ENCODE assay signal across 8 cellular contexts in genomic region chr15:39580630-39581500, GRCh38. TPM values are rescaled to one million over a fixed set of nuclear protein-coding genes. Genes with fewer than 3 reads are reported as not detected.
DNase-seq lines count a peak whose midpoint lies in the region; ATAC-seq and TF ChIP-seq lines count a peak whose summit lies in the region.

THBS1 (plus strand) TSS chr15:39581079; CDS start chr15:39581858, 779 bp downstream.

- CTCF ChIA-PET in activated CD8-positive, alpha-beta T cell treated with anti-CD3 and anti-CD28 coated beads for 36 hours (lab: Charles Lee), result interaction anchor here (0.7 to 6.1 kb wide), 45 partner anchors 10 to 1140 kb away, joined by 3 to 75 read pairs (median 4); no protein-coding TSS in a partner anchor

- no peaks in the 10 kb centered on the region for H3K36me3 Mint-ChIP-seq in activated CD8-positive, alpha-beta T cell treated with anti-CD3 and anti-CD28 coated beads for 36 hours (ENCODE audit: low read depth)
- H3K36me3 Mint-ChIP-seq in endodermal cell (ENCODE audit: low read depth), result peaks cover 9% of the 10 kb centered on the region
- no peaks in the 10 kb centered on the region for H3K36me3 Mint-ChIP-seq in stimulated activated effector memory CD8-positive, alpha-beta T cell treated with anti-CD3 and anti-CD28 coated beads, Interleukin-12 subunit alpha, Interleukin-12 subunit beta, amount 100 ng/mL, for 72 hours

- H3K4me3 Mint-ChIP-seq in activated CD8-positive, alpha-beta T cell treated with anti-CD3 and anti-CD28 coated beads for 36 hours, result peak within 1 kb of the TSS; percentile 66
- H3K4me3 Mint-ChIP-seq in endodermal cell, result peak within 1 kb of the TSS; percentile 65
- H3K4me3 Mint-ChIP-seq in stimulated activated effector memory CD8-positive, alpha-beta T cell treated with anti-CD3 and anti-CD28 coated beads, Interleukin-12 subunit alpha, Interleukin-12 subunit beta, amount 100 ng/mL, for 72 hours, result peak within 1 kb of the TSS; percentile 63

- peaks cover 37% of the 10 kb centered on the region for H3K36me3 ChIP-seq in HUES6 (ENCODE audit: control insufficient read depth, insufficient read depth, low read length)
- peaks cover 29% of the 10 kb centered on the region for H3K36me3 ChIP-seq in endodermal cell (ENCODE audit: control insufficient read depth, insufficient read depth, low read length)

- DNase-seq in NCI-H2196 (lab: John Stamatoyannopoulos, UW; ENCODE audit: unreplicated experiment) (peak; percentile 12), NCI-H2196 treated with DMSO at 0.1 percent for 48 hours (lab: John Stamatoyannopoulos, UW; ENCODE audit: unreplicated experiment) (no peak), endodermal cell (peak; percentile 98), mesenteric fat pad (ENCODE audit: low spot score) (peak; percentile 97), NCI-H2081 treated with DMSO at 0.1 percent for 48 hours (lab: John Stamatoyannopoulos, UW) (no peak)
- DNase-seq in activated CD8-positive, alpha-beta T cell treated with anti-CD3 and anti-CD28 coated beads for 36 hours, result peak; percentile 73
- DNase-seq in stimulated activated effector memory CD8-positive, alpha-beta T cell treated with anti-CD3 and anti-CD28 coated beads, Interleukin-12 subunit alpha, Interleukin-12 subunit beta, amount 100 ng/mL, for 72 hours (ENCODE audit: low spot score in 2 of 2), result peak in 1 of 2 donors; percentile 46

- peaks cover 46% of the 10 kb centered on the region for H3K27me3 Mint-ChIP-seq in activated CD8-positive, alpha-beta T cell treated with anti-CD3 and anti-CD28 coated beads for 36 hours
- peaks cover 39% of the 10 kb centered on the region for H3K27me3 Mint-ChIP-seq in endodermal cell (ENCODE audit: insufficient read depth)

- no peak within 1 kb of the TSS for H3K27ac Mint-ChIP-seq in activated CD8-positive, alpha-beta T cell treated with anti-CD3 and anti-CD28 coated beads for 36 hours
- peak within 1 kb of the TSS; percentile 97 for H3K27ac Mint-ChIP-seq in endodermal cell
- H3K27ac Mint-ChIP-seq in stimulated activated effector memory CD8-positive, alpha-beta T cell treated with anti-CD3 and anti-CD28 coated beads, Interleukin-12 subunit alpha, Interleukin-12 subunit beta, amount 100 ng/mL, for 72 hours, result peak within 1 kb of the TSS; percentile 58

- H3K27me3 ChIP-seq in HUES6 (ENCODE audit: control insufficient read depth, insufficient read depth, low read length), result 0 out of 2 replicates have a peak, but pooled peaks cover 3% of the 10 kb centered on the region
- H3K27me3 ChIP-seq in endodermal cell (ENCODE audit: control insufficient read depth, insufficient read depth, low read length, poor library complexity, severe bottlenecking), result no peaks in the 10 kb centered on the region

- intact Hi-C loops in activated CD8-positive, alpha-beta T cell treated with anti-CD3 and anti-CD28 coated beads for 36 hours (cut with micrococcal nuclease), result loop anchor here (2.0 to 10.0 kb wide), 3 partner anchors 269 to 456 kb away; no protein-coding TSS in a partner anchor

- H3K4me1 Mint-ChIP-seq in activated CD8-positive, alpha-beta T cell treated with anti-CD3 and anti-CD28 coated beads for 36 hours (ENCODE audit: low read depth), result peaks cover 11% of the 10 kb centered on the region
- H3K4me1 Mint-ChIP-seq in endodermal cell, result peaks cover 21% of the 10 kb centered on the region
- peaks cover 21% of the 10 kb centered on the region for H3K4me1 Mint-ChIP-seq in stimulated activated effector memory CD8-positive, alpha-beta T cell treated with anti-CD3 and anti-CD28 coated beads, Interleukin-12 subunit alpha, Interleukin-12 subunit beta, amount 100 ng/mL, for 72 hours

- POLR2A ChIA-PET in activated CD8-positive, alpha-beta T cell treated with anti-CD3 and anti-CD28 coated beads for 36 hours (lab: Charles Lee), result no interaction called here

- H3K9me3 Mint-ChIP-seq in activated CD8-positive, alpha-beta T cell treated with anti-CD3 and anti-CD28 coated beads for 36 hours, result no peaks in the 10 kb centered on the region
- H3K9me3 Mint-ChIP-seq in endodermal cell, result no peaks in the 10 kb centered on the region
- no peaks in the 10 kb centered on the region for H3K9me3 Mint-ChIP-seq in stimulated activated effector memory CD8-positive, alpha-beta T cell treated with anti-CD3 and anti-CD28 coated beads, Interleukin-12 subunit alpha, Interleukin-12 subunit beta, amount 100 ng/mL, for 72 hours

- peak within 1 kb of the TSS; percentile 79 for H3K4me3 ChIP-seq in HUES6 (ENCODE audit: low read depth, low read length)
- H3K4me3 ChIP-seq in endodermal cell (ENCODE audit: low read length), result peak within 1 kb of the TSS; percentile 84

- peaks cover 20% of the 10 kb centered on the region for H3K4me1 ChIP-seq in HUES6 (ENCODE audit: control insufficient read depth, insufficient read depth, low read length)
- peaks cover 3% of the 10 kb centered on the region for H3K4me1 ChIP-seq in endodermal cell (ENCODE audit: control insufficient read depth, insufficient read depth, low read length)

- 0% methylated on average over 15 to 71 of the region's 71 CpGs for WGBS in endodermal cell (ENCODE audit: insufficient coverage in 1 of 2, insufficient read length in 1 of 2), 2 experiments

- H3K27ac ChIP-seq in HUES6 (ENCODE audit: low read depth, low read length), result peak within 1 kb of the TSS; percentile 95
- H3K27ac ChIP-seq in endodermal cell (ENCODE audit: low read depth, low read length), result peak within 1 kb of the TSS; percentile 74

- peak; percentile 41 for ATAC-seq in activated CD8-positive, alpha-beta T cell treated with anti-CD3 and anti-CD28 coated beads for 36 hours
- ATAC-seq in stimulated activated effector memory CD8-positive, alpha-beta T cell treated with anti-CD3 and anti-CD28 coated beads, Interleukin-12 subunit alpha, Interleukin-12 subunit beta, amount 100 ng/mL, for 72 hours, result peak; percentile 61

- H3K9ac ChIP-seq in HUES6 (ENCODE audit: low read length), result peak within 1 kb of the TSS; percentile 96
- peak within 1 kb of the TSS; percentile 71 for H3K9ac ChIP-seq in endodermal cell (ENCODE audit: extremely low read depth, low read length, poor library complexity, severe bottlenecking)

- no peaks in the 10 kb centered on the region for H3K9me3 ChIP-seq in HUES6 (ENCODE audit: control insufficient read depth, insufficient read depth, low read depth, low read length)
- H3K9me3 ChIP-seq in endodermal cell (ENCODE audit: control insufficient read depth, low read length), result no peaks in the 10 kb centered on the region

- TF ChIP-seq CTCF in activated CD8-positive, alpha-beta T cell treated with anti-CD3 and anti-CD28 coated beads for 36 hours (IDR thresholded peaks at IDR 0.05), result no peak
- no peak for TF ChIP-seq CTCF in endodermal cell (conservative IDR thresholded peaks at IDR 0.05)

RNA-seq across cellular contexts. Expression of gene THBS1, which starts in this region (rescaled TPM):
- 1 to 10 TPM in 1 of 2 experiments, under 1 TPM in 1; 0.54 to 1.1 TPM for total RNA-seq in activated CD8-positive, alpha-beta T cell treated with anti-CD3 and anti-CD28 coated beads for 36 hours
- total RNA-seq in endodermal cell (10 to 100 TPM; 13.9 to 16.5 TPM), mesenteric fat pad (4,139 TPM)
- polyA plus RNA-seq in endodermal cell (2013, experiment 1 of 2), result 27.0 TPM
- polyA plus RNA-seq in endodermal cell (2013, experiment 2 of 2), result 28.3 TPM

Comparison
In these comparisons a context has a peak if more than half of its experiments do, and no peak if none do; other contexts are left out.
1. RNA of gene THBS1 (total RNA-seq): 4,139 TPM in mesenteric fat pad (single experiment); 13.9 to 16.5 TPM in endodermal cell and 0.54 to 1.1 TPM in activated CD8-positive, alpha-beta T cell treated with anti-CD3 and anti-CD28 coated beads for 36 hours; every median in the first group is over 100 times any median in the second.
2. DNase-seq: peak in NCI-H2196 (single experiment), activated CD8-positive, alpha-beta T cell treated with anti-CD3 and anti-CD28 coated beads for 36 hours (single experiment), endodermal cell (single experiment) and mesenteric fat pad (single experiment); none in NCI-H2196 treated with DMSO at 0.1 percent for 48 hours (single experiment) and NCI-H2081 treated with DMSO at 0.1 percent for 48 hours (single experiment).
3. Peak in every context shown above with its lines, with median percentiles within 50 percentile points of each other: H3K4me3 Mint-ChIP-seq.